ENCODE assay signal across 1 cellular context in genomic region chr6:46781478-46782378, GRCh38.
TF ChIP-seq lines count a peak whose summit lies in the region.

No MANE protein-coding gene starts in this region.

TF ChIP-seq in GM23338, 12 proteins besides CTCF, POLR2A, EP300 and RAD21 (continued from another document):
- TF ChIP-seq ZNF462 (CRISPR knock-in tag; IDR thresholded peaks at IDR 0.05): no peak
- TF ChIP-seq NANOG (IDR thresholded peaks at IDR 0.05; ENCODE audit: borderline replicate concordance): no peak
